9 cellular contexts compared by ENCODE assay signal in genomic region chr3:138381950-138382715, GRCh38. TPM values are rescaled to one million over a fixed set of nuclear protein-coding genes. Genes with fewer than 3 reads are reported as not detected.
DNase-seq lines count a peak whose midpoint lies in the region; ATAC-seq and TF ChIP-seq lines count a peak whose summit lies in the region.
"Had no signal": no experiment of that assay in that cellular context is flagged by ENCODE, and none has a peak within 500 bp of the region (broad histone marks: within the 10 kb centered on the region; RNA-seq: fewer than 3 reads in every experiment).

No MANE protein-coding gene starts in this region.

- no peak for TF ChIP-seq POLR2A in breast epithelium (IDR thresholded peaks at IDR 0.05)

- H3K4me3 ChIP-seq in breast epithelium: peak overlapping the region in 1 of 3 donors; percentile 30

- TF ChIP-seq CTCF in breast epithelium (IDR thresholded peaks at IDR 0.05): no peak

- peak; percentile 82 for DNase-seq in GM03348 (ENCODE audit: low spot score)
- peak; percentile 59 to 78 for DNase-seq in breast epithelium (ENCODE audit: low spot score in 2 of 2)
- DNase-seq in inferior parietal cortex (ENCODE audit: extremely low spot score): peak; percentile 56
- DNase-seq in sciatic nerve (ENCODE audit: low spot score): peak; percentile 82
- no peak for DNase-seq in NCI-H1105 (lab: John Stamatoyannopoulos, UW)
- no peak for DNase-seq in NCI-H524 (lab: John Stamatoyannopoulos, UW)
- no peak for DNase-seq in 8988T
- DNase-seq: T-helper 1 cell had no signal

- no peaks in the 10 kb centered on the region for H3K9me3 ChIP-seq in breast epithelium

- H3K27me3 ChIP-seq in breast epithelium: no peaks in the 10 kb centered on the region

- peaks cover 11 to 17% of the 10 kb centered on the region in 2 donors for H3K4me1 ChIP-seq in breast epithelium

- intact Hi-C loops in breast epithelium (cut with DNase I; ENCODE audit: low total_unique reads): no loop called here
- intact Hi-C loops in sciatic nerve (cut with DNase I): no loop called here

- peak; percentile 98 for ATAC-seq in sciatic nerve
- no peak for ATAC-seq in HG02884 (IDR thresholded peaks at IDR 0.05; ENCODE audit: unreplicated experiment)

- H3K27ac ChIP-seq in breast epithelium: peak overlapping the region; percentile 90 to 93

- no peaks in the 10 kb centered on the region for H3K36me3 ChIP-seq in breast epithelium

RNA-seq across cellular contexts. Expression of gene MRAS, which starts 33.8 kb away (rescaled TPM):
- total RNA-seq in breast epithelium (100 to 1,000 TPM in 1 of 3 donors, 10 to 100 TPM in 2; 39.0 to 157 (median 74.8) TPM), sciatic nerve (314 TPM)

RNA-seq across cellular contexts. Expression of gene ESYT3, which starts 52.3 kb away (rescaled TPM):
- total RNA-seq in breast epithelium: 1 to 10 TPM in 2 of 3 donors, under 1 TPM in 1; 0.32 to 4.2 (median 2.3) TPM
- 12.6 TPM for total RNA-seq in sciatic nerve

RNA-seq across cellular contexts. Expression of gene NME9, which starts 52.5 kb away (rescaled TPM):
- total RNA-seq in breast epithelium (1 to 10 TPM in 1 of 3 donors, under 1 TPM in 2; 0.48 to 1.3 (median 0.98) TPM), sciatic nerve (1.3 TPM)

Comparison
In these comparisons a context has a peak if more than half of its experiments do, and no peak if none do; other contexts are left out.
1. DNase-seq: peak in GM03348 (single experiment), breast epithelium (2 of 2), inferior parietal cortex (single experiment) and sciatic nerve (single experiment); none in NCI-H1105 (single experiment), NCI-H524 (0 of 2) and 8988T (single experiment).